In genomic region chr21:44012474-44013379, GRCh38 we compare ENCODE assay signal across 1 cellular context.
TF ChIP-seq lines count a peak whose summit lies in the region.

No MANE protein-coding gene starts in this region.

TF ChIP-seq in K562, 482 proteins besides CTCF, POLR2A, EP300 and RAD21 (continued from another document and continues in another):
- TF ChIP-seq, protein P1, sequence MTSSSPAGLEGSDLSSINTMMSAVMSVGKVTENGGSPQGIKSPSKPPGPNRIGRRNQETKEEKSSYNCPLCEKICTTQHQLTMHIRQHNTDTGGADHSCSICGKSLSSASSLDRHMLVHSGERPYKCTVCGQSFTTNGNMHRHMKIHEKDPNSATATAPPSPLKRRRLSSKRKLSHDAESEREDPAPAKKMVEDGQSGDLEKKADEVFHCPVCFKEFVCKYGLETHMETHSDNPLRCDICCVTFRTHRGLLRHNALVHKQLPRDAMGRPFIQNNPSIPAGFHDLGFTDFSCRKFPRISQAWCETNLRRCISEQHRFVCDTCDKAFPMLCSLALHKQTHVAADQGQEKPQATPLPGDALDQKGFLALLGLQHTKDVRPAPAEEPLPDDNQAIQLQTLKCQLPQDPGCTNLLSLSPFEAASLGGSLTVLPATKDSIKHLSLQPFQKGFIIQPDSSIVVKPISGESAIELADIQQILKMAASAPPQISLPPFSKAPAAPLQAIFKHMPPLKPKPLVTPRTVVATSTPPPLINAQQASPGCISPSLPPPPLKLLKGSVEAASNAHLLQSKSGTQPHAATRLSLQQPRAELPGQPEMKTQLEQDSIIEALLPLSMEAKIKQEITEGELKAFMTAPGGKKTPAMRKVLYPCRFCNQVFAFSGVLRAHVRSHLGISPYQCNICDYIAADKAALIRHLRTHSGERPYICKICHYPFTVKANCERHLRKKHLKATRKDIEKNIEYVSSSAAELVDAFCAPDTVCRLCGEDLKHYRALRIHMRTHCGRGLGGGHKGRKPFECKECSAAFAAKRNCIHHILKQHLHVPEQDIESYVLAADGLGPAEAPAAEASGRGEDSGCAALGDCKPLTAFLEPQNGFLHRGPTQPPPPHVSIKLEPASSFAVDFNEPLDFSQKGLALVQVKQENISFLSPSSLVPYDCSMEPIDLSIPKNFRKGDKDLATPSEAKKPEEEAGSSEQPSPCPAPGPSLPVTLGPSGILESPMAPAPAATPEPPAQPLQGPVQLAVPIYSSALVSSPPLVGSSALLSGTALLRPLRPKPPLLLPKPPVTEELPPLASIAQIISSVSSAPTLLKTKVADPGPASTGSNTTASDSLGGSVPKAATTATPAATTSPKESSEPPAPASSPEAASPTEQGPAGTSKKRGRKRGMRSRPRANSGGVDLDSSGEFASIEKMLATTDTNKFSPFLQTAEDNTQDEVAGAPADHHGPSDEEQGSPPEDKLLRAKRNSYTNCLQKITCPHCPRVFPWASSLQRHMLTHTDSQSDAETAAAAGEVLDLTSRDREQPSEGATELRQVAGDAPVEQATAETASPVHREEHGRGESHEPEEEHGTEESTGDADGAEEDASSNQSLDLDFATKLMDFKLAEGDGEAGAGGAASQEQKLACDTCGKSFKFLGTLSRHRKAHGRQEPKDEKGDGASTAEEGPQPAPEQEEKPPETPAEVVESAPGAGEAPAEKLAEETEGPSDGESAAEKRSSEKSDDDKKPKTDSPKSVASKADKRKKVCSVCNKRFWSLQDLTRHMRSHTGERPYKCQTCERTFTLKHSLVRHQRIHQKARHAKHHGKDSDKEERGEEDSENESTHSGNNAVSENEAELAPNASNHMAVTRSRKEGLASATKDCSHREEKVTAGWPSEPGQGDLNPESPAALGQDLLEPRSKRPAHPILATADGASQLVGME (CRISPR knock-in tag; IDR thresholded peaks at IDR 0.05) = no peak
- TF ChIP-seq TEAD1 (CRISPR knock-in tag; IDR thresholded peaks at IDR 0.05) (peak in 1 of 2 experiments; percentile 56; a peak in 2 of 4 replicates), DIDO1 (tag; IDR thresholded peaks at IDR 0.05; ENCODE audit: low read depth) (no peak), ZNF224 (CRISPR knock-in tag; IDR thresholded peaks at IDR 0.05) (no peak), DDX20 (tag; IDR thresholded peaks at IDR 0.05; ENCODE audit: low read depth) (no peak), CC2D1A (IDR thresholded peaks at IDR 0.05) (no peak), SRSF3 (IDR thresholded peaks at IDR 0.05; ENCODE audit: insufficient read depth, low read length) (no peak), MAFG (tag; conservative IDR thresholded peaks at IDR 0.05) (no peak), KLF1 (tag; IDR thresholded peaks at IDR 0.05) (peak; percentile 40; the same call in 1 of the 2 replicates), MCM2 (IDR thresholded peaks at IDR 0.05; ENCODE audit: low read depth) (no peak), ZNF175 (CRISPR knock-in tag; IDR thresholded peaks at IDR 0.05; ENCODE audit: low read depth) (no peak), YBX1 (IDR thresholded peaks at IDR 0.05) (no peak), RBM22 (IDR thresholded peaks at IDR 0.05; ENCODE audit: low read depth, low read length, poor library complexity, severe bottlenecking) (no peak), RBM15 (IDR thresholded peaks at IDR 0.05; ENCODE audit: insufficient read depth, low read length) (no peak), ZNF311 (CRISPR knock-in tag; IDR thresholded peaks at IDR 0.05) (no peak), KLF13 (tag; IDR thresholded peaks at IDR 0.05; ENCODE audit: borderline replicate concordance, low read depth) (no peak; the same call in none of the 2 replicates), FOXP1 (CRISPR knock-in tag; IDR thresholded peaks at IDR 0.05) (peak; percentile 69; the same call in 1 of the 2 replicates), KAT2B (IDR thresholded peaks at IDR 0.05; ENCODE audit: low read depth, low read length) (peak; percentile 23), RERE (CRISPR knock-in tag; IDR thresholded peaks at IDR 0.05; ENCODE audit: borderline replicate concordance) (no peak), E2F3 (CRISPR knock-in tag; IDR thresholded peaks at IDR 0.05) (peak; percentile 70; the same call in 1 of the 2 replicates), MECOM (CRISPR knock-in tag; IDR thresholded peaks at IDR 0.05) (0 out of 2 replicates have a peak, but pooled peaks have one; percentile 10), BMI1 (IDR thresholded peaks at IDR 0.05; ENCODE audit: low read length) (no peak), NFATC3 (IDR thresholded peaks at IDR 0.05) (peak; percentile 80; the same call in 1 of the 2 replicates), TEAD4 (IDR thresholded peaks at IDR 0.05; ENCODE audit: low read length) (peak; percentile 3; the same call in 1 of the 2 replicates), TEAD4 (CRISPR knock-in tag; IDR thresholded peaks at IDR 0.05; ENCODE audit: borderline replicate concordance) (no peak), RBM14 (IDR thresholded peaks at IDR 0.05; ENCODE audit: borderline replicate concordance, insufficient read depth, low read depth, low read length) (no peak), FOXM1 (IDR thresholded peaks at IDR 0.05; ENCODE audit: low read depth) (no peak), FOXM1 (CRISPR knock-in tag; IDR thresholded peaks at IDR 0.05; ENCODE audit: low read depth) (no peak), SAP30 (IDR thresholded peaks at IDR 0.05; ENCODE audit: borderline replicate concordance, insufficient read depth, low read depth, low read length, poor library complexity, severe bottlenecking) (peak; percentile 52), KLF10 (CRISPR knock-in tag; IDR thresholded peaks at IDR 0.05) (no peak), NFRKB (IDR thresholded peaks at IDR 0.05; ENCODE audit: low read depth) (no peak; the same call in 1 of the 2 replicates), ZNF584 (CRISPR knock-in tag; IDR thresholded peaks at IDR 0.05; ENCODE audit: low read depth) (no peak), DACH1 (IDR thresholded peaks at IDR 0.05; ENCODE audit: partially characterized antibody) (no peak), HDAC1 (IDR thresholded peaks at IDR 0.05) (peak in 1 of 2 experiments; percentile 26; a peak in 1 of 4 replicates), GTF3C2 (IDR thresholded peaks at IDR 0.05; ENCODE audit: borderline replicate concordance, extremely low read depth, insufficient read length) (no peak), HMG20A (CRISPR knock-in tag; conservative IDR thresholded peaks at IDR 0.05) (no peak), FOXJ2 (tag; IDR thresholded peaks at IDR 0.05) (0 out of 2 replicates have a peak, but pooled peaks have one; percentile 36), GTF2E2 (tag; IDR thresholded peaks at IDR 0.05) (peak; percentile 21; the same call in 1 of the 2 replicates), CTCFL (IDR thresholded peaks at IDR 0.05; ENCODE audit: borderline replicate concordance, insufficient read depth, low read depth, low read length, poor library complexity, severe bottlenecking) (peak; percentile 21)
- TF ChIP-seq, protein P2, sequence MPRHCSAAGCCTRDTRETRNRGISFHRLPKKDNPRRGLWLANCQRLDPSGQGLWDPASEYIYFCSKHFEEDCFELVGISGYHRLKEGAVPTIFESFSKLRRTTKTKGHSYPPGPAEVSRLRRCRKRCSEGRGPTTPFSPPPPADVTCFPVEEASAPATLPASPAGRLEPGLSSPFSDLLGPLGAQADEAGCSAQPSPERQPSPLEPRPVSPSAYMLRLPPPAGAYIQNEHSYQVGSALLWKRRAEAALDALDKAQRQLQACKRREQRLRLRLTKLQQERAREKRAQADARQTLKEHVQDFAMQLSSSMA (CRISPR knock-in tag; IDR thresholded peaks at IDR 0.05) = no peak
- TF ChIP-seq, protein P3, sequence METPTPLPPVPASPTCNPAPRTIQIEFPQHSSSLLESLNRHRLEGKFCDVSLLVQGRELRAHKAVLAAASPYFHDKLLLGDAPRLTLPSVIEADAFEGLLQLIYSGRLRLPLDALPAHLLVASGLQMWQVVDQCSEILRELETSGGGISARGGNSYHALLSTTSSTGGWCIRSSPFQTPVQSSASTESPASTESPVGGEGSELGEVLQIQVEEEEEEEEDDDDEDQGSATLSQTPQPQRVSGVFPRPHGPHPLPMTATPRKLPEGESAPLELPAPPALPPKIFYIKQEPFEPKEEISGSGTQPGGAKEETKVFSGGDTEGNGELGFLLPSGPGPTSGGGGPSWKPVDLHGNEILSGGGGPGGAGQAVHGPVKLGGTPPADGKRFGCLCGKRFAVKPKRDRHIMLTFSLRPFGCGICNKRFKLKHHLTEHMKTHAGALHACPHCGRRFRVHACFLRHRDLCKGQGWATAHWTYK (CRISPR knock-in tag; IDR thresholded peaks at IDR 0.05) = 0 out of 2 replicates have a peak, but pooled peaks have one; percentile 39
- TF ChIP-seq, protein P4, sequence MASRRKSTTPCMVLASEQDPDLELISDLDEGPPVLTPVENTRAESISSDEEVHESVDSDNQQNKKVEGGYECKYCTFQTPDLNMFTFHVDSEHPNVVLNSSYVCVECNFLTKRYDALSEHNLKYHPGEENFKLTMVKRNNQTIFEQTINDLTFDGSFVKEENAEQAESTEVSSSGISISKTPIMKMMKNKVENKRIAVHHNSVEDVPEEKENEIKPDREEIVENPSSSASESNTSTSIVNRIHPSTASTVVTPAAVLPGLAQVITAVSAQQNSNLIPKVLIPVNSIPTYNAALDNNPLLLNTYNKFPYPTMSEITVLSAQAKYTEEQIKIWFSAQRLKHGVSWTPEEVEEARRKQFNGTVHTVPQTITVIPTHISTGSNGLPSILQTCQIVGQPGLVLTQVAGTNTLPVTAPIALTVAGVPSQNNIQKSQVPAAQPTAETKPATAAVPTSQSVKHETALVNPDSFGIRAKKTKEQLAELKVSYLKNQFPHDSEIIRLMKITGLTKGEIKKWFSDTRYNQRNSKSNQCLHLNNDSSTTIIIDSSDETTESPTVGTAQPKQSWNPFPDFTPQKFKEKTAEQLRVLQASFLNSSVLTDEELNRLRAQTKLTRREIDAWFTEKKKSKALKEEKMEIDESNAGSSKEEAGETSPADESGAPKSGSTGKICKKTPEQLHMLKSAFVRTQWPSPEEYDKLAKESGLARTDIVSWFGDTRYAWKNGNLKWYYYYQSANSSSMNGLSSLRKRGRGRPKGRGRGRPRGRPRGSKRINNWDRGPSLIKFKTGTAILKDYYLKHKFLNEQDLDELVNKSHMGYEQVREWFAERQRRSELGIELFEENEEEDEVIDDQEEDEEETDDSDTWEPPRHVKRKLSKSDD (conservative IDR thresholded peaks at IDR 0.05; ENCODE audit: low read length) = no peak
